In genomic region chr7:101605611-101606010, GRCh38 we compare ENCODE assay signal across 15 cellular contexts. TPM values are rescaled to one million over a fixed set of nuclear protein-coding genes. Genes with fewer than 3 reads are reported as not detected.
DNase-seq lines count a peak whose midpoint lies in the region; ATAC-seq and TF ChIP-seq lines count a peak whose summit lies in the region.
"Had no signal": no experiment of that assay in that cellular context is flagged by ENCODE, and none has a peak within 500 bp of the region (broad histone marks: within the 10 kb centered on the region; RNA-seq: fewer than 3 reads in every experiment).

No MANE protein-coding gene starts in this region.

- no peaks in the 10 kb centered on the region for H3K9me3 ChIP-seq in BLaER1
- no peaks in the 10 kb centered on the region for H3K9me3 ChIP-seq in osteoblast (ENCODE audit: low read depth, low read length)
- H3K9me3 ChIP-seq: BLaER1 treated with 17β-estradiol and CSF1 and Interleukin-3, amounts not matched to agents 10 nM and 100 nM had no signal

- CTCF ChIA-PET in RWPE1 (lab: Yijun Ruan, JAX) = no interaction called here

- no peak overlapping the region for H2AFZ ChIP-seq in osteoblast (ENCODE audit: low read length)

- H3K4me3 ChIP-seq in BLaER1 = no peak overlapping the region
- no peak overlapping the region for H3K4me3 ChIP-seq in mesendoderm (ENCODE audit: low read length)
- H3K4me3 ChIP-seq in osteoblast (ENCODE audit: insufficient read depth, low read length) = no peak overlapping the region
- H3K4me3 ChIP-seq: BLaER1 treated with 17β-estradiol and CSF1 and Interleukin-3, amounts not matched to agents 10 nM and 100 nM had no signal

- peak overlapping the region; percentile 70 for H3K4ac ChIP-seq in mesendoderm (ENCODE audit: low read depth, low read length)

- H3K18ac ChIP-seq in mesendoderm (ENCODE audit: low read length) = peak overlapping the region; percentile 29

- H3K79me1 ChIP-seq in mesendoderm (ENCODE audit: low read length) = no peaks in the 10 kb centered on the region

- WGBS in mesendoderm (ENCODE audit: extremely low coverage, insufficient coverage, low lambda C conversion rate) = no CpG with 5 or more reads among the region's 8 CpGs

- H2AK5ac ChIP-seq in mesendoderm (ENCODE audit: low read length) = no peak overlapping the region

- no peak overlapping the region for H3K23ac ChIP-seq in mesendoderm (ENCODE audit: low read length)

- peak overlapping the region; percentile 45 for H2BK5ac ChIP-seq in mesendoderm (ENCODE audit: low read length)

- POLR2A ChIA-PET in RWPE1 (lab: Yijun Ruan, JAX; ENCODE audit: low non-redundant PET) = no interaction called here

- no peaks in the 10 kb centered on the region for H3K27me3 ChIP-seq in BLaER1
- no peaks in the 10 kb centered on the region for H3K27me3 ChIP-seq in mesendoderm (ENCODE audit: insufficient read depth, low read length, poor library complexity)
- peaks cover 9% of the 10 kb centered on the region for H3K27me3 ChIP-seq in osteoblast (ENCODE audit: insufficient read depth, low read length)
- H3K27me3 ChIP-seq: BLaER1 treated with 17β-estradiol and CSF1 and Interleukin-3, amounts not matched to agents 10 nM and 100 nM had no signal

- H3K4me2 ChIP-seq in BLaER1 (no peak overlapping the region), mesendoderm (ENCODE audit: low read length) (no peak overlapping the region), osteoblast (ENCODE audit: insufficient read depth, low read length) (no peak overlapping the region)
- H3K4me2 ChIP-seq: BLaER1 treated with 17β-estradiol and CSF1 and Interleukin-3, amounts not matched to agents 10 nM and 100 nM had no signal

- DNase-seq in RWPE1 (ENCODE audit: low spot score) = no peak
- DNase-seq in mesendoderm = peak; percentile 39
- peak; percentile 22 for DNase-seq in osteoblast (ENCODE audit: insufficient read length, low spot score, missing footprints)
- no peak for DNase-seq in cardiac septum (ENCODE audit: low spot score)
- DNase-seq: AML-193; CD4-positive, CD25-positive, alpha-beta regulatory T cell; DMS53; GOT3; HCEC 1CT had no signal

- H2BK120ac ChIP-seq in mesendoderm (ENCODE audit: low read depth, low read length) = no peak overlapping the region

- peak overlapping the region; percentile 9; the same call in 1 of the 2 replicates for H3K27ac ChIP-seq in BLaER1
- H3K27ac ChIP-seq in RWPE1 = peak overlapping the region; percentile 3; the same call in 1 of the 2 replicates
- peak overlapping the region; percentile 33 for H3K27ac ChIP-seq in mesendoderm (ENCODE audit: low read depth, low read length)
- H3K27ac ChIP-seq in osteoblast (ENCODE audit: low read depth, low read length) = no peak overlapping the region
- H3K27ac ChIP-seq: 22Rv1; BLaER1 treated with 17β-estradiol and CSF1 and Interleukin-3, amounts not matched to agents 10 nM and 100 nM had no signal

- H3K36me3 ChIP-seq in BLaER1 (no peaks in the 10 kb centered on the region), mesendoderm (ENCODE audit: control insufficient read depth, insufficient read depth, low read length) (no peaks in the 10 kb centered on the region), osteoblast (ENCODE audit: insufficient read depth, low read length) (no peaks in the 10 kb centered on the region)
- H3K36me3 ChIP-seq: BLaER1 treated with 17β-estradiol and CSF1 and Interleukin-3, amounts not matched to agents 10 nM and 100 nM had no signal

- H4K5ac ChIP-seq in mesendoderm (ENCODE audit: low read length) = no peak overlapping the region

- no peak overlapping the region for H2BK15ac ChIP-seq in mesendoderm (replicated peaks; ENCODE audit: low read depth)

- TF ChIP-seq CTCF in RWPE1 (conservative IDR thresholded peaks at IDR 0.05; ENCODE audit: low read depth) (no peak), osteoblast (IDR thresholded peaks at IDR 0.05; ENCODE audit: extremely low read depth, low read depth, low read length) (no peak)

- intact Hi-C loops in cardiac septum (cut with DNase I) = loop anchor here (10.0 kb wide), 1 partner anchor 639 kb away; no protein-coding TSS in a partner anchor

- H3K9ac ChIP-seq in BLaER1 (0 out of 2 replicates have a peak overlapping the region, but pooled peaks have one; percentile 29), mesendoderm (ENCODE audit: low read length) (no peak overlapping the region)

- H3K4me1 ChIP-seq in BLaER1 = peaks cover 15% of the 10 kb centered on the region
- no peaks in the 10 kb centered on the region for H3K4me1 ChIP-seq in mesendoderm (ENCODE audit: control insufficient read depth, low read depth, low read length)
- H3K4me1 ChIP-seq in osteoblast (ENCODE audit: insufficient read depth, low read length) = no peaks in the 10 kb centered on the region

- no peaks in the 10 kb centered on the region for H3K79me2 ChIP-seq in mesendoderm (ENCODE audit: control insufficient read depth, insufficient read depth, low read length)
- no peaks in the 10 kb centered on the region for H3K79me2 ChIP-seq in osteoblast (ENCODE audit: insufficient read depth, low read length)

- peak overlapping the region; percentile 63 for H3K56ac ChIP-seq in mesendoderm (ENCODE audit: low read length)

- H4K20me1 ChIP-seq in BLaER1 = no peaks in the 10 kb centered on the region
- H4K20me1 ChIP-seq in osteoblast (ENCODE audit: insufficient read depth, low read length) = no peaks in the 10 kb centered on the region
- H4K20me1 ChIP-seq: BLaER1 treated with 17β-estradiol and CSF1 and Interleukin-3, amounts not matched to agents 10 nM and 100 nM had no signal

- ATAC-seq in GM19467 (IDR thresholded peaks at IDR 0.05; ENCODE audit: unreplicated experiment) (no peak), HG02610 (IDR thresholded peaks at IDR 0.05; ENCODE audit: unreplicated experiment) (no peak), GM19035 (IDR thresholded peaks at IDR 0.05; ENCODE audit: unreplicated experiment) (no peak)

- no peak overlapping the region for H4K8ac ChIP-seq in mesendoderm (ENCODE audit: low read depth, low read length)

RNA-seq across cellular contexts. Expression of gene MYL10, which starts 23.5 kb away (rescaled TPM):
- polyA plus RNA-seq in mesendoderm (2013, experiment 1 of 2) = 3.1 TPM
- polyA plus RNA-seq in mesendoderm (2013, experiment 2 of 2) = 2.5 TPM
- total RNA-seq in osteoblast (not detected in 2 replicates), cardiac septum (not detected)
- total RNA-seq: CD4-positive, CD25-positive, alpha-beta regulatory T cell had no signal
- polyA plus RNA-seq: CD4-positive, CD25-positive, alpha-beta regulatory T cell had no signal

Comparison
In these comparisons a context has a peak if more than half of its experiments do, and no peak if none do; other contexts are left out.
1. DNase-seq: peak in mesendoderm (single experiment) and osteoblast (single experiment); none in RWPE1 (single experiment) and cardiac septum (single experiment).